Comparison of ENCODE assay signal across 8 cellular contexts in genomic region chr6:52263709-52264320, GRCh38. TPM values are rescaled to one million over a fixed set of nuclear protein-coding genes. Genes with fewer than 3 reads are reported as not detected.
A peak's percentile ranks its signal among the peaks of the same experiment; 100 is the strongest.
DNase-seq lines count a peak whose midpoint lies in the region; ATAC-seq, FAIRE-seq and TF ChIP-seq lines count a peak whose summit lies in the region.

No MANE protein-coding gene starts in this region.

- peak; percentile 78 for TF ChIP-seq CTCF in mesothelial cell of epicardium (IDR thresholded peaks at IDR 0.05; ENCODE audit: unreplicated experiment)

- H3K27ac Mint-ChIP-seq in mesothelial cell of epicardium = no peak overlapping the region

- H3K4me3 Mint-ChIP-seq in mesothelial cell of epicardium = no peak overlapping the region

- H3K36me3 Mint-ChIP-seq in mesothelial cell of epicardium = peaks cover 33% of the 10 kb centered on the region

- peak; percentile 27 for DNase-seq in GM12892 (ENCODE audit: insufficient read length)
- DNase-seq in NCI-H345 treated with DMSO at 0.1 percent for 48 hours (lab: John Stamatoyannopoulos, UW; ENCODE audit: unreplicated experiment) = peak; percentile 30
- peak; percentile 64 for DNase-seq in activated CD4-positive, alpha-beta T cell treated with anti-CD3 and anti-CD28 coated beads, Interleukin-2, amount 50 U/mL, for 1 hour
- peak; percentile 36 to 63 for DNase-seq in dermis microvascular lymphatic vessel endothelial cell (ENCODE audit: low read depth in 2 of 2)
- DNase-seq in mesothelial cell of epicardium (ENCODE audit: low spot score in 2 of 2, unreplicated experiment in 2 of 2) = peak; percentile 32 to 71
- DNase-seq in stimulated activated CD8-positive, alpha-beta memory T cell treated with anti-CD3 and anti-CD28 coated beads, Interleukin-4, amount 100 ng/mL, for 24 hours (ENCODE audit: low read depth) = peak; percentile 44

- TF ChIP-seq POLR2A in GM12892 (IDR thresholded peaks at IDR 0.05; ENCODE audit: low read depth, low read length) = no peak

- peaks cover 7% of the 10 kb centered on the region for H3K4me1 Mint-ChIP-seq in mesothelial cell of epicardium

- no peaks in the 10 kb centered on the region for H3K27me3 Mint-ChIP-seq in mesothelial cell of epicardium (ENCODE audit: low read depth)

- peak; percentile 62 for ATAC-seq in HG02870 (IDR thresholded peaks at IDR 0.05; ENCODE audit: unreplicated experiment)

- no peaks in the 10 kb centered on the region for H3K9me3 Mint-ChIP-seq in mesothelial cell of epicardium

- peak; percentile 88 for FAIRE-seq in A204.1 (lab: Jason Lieb, UNC)
- peak; percentile 86 for FAIRE-seq in GM12892 (lab: Jason Lieb, UNC)

RNA-seq across cellular contexts. Expression of gene IL17F, which starts 19.5 kb away (rescaled TPM):
- not detected for polyA plus RNA-seq in GM12892 (2012; ENCODE audit: missing spikeins)
- not detected in 2 replicates for total RNA-seq in dermis microvascular lymphatic vessel endothelial cell
- not detected in 3 replicates for total RNA-seq in mesothelial cell of epicardium

RNA-seq across cellular contexts. Expression of gene MCM3, which starts 20.7 kb away (rescaled TPM):
- polyA plus RNA-seq in GM12892 (2012; ENCODE audit: missing spikeins) = 119 TPM
- 52.2 and 64.6 TPM in 2 replicates for total RNA-seq in dermis microvascular lymphatic vessel endothelial cell
- total RNA-seq in mesothelial cell of epicardium = 71.4 to 74.5 TPM (median 71.6 TPM) in 3 replicates

Comparison
In these comparisons a context has a peak if more than half of its experiments do, and no peak if none do; other contexts are left out.
1. Peak in every context shown above with its lines: DNase-seq and ATAC-seq.